ENCODE assay signal across 8 cellular contexts in genomic region chr12:48681738-48682532, GRCh38. TPM values are rescaled to one million over a fixed set of nuclear protein-coding genes. Genes with fewer than 3 reads are reported as not detected.
A peak's percentile ranks its signal among the peaks of the same experiment; 100 is the strongest.
DNase-seq lines count a peak whose midpoint lies in the region; TF ChIP-seq lines count a peak whose summit lies in the region.

A gene with protein sequence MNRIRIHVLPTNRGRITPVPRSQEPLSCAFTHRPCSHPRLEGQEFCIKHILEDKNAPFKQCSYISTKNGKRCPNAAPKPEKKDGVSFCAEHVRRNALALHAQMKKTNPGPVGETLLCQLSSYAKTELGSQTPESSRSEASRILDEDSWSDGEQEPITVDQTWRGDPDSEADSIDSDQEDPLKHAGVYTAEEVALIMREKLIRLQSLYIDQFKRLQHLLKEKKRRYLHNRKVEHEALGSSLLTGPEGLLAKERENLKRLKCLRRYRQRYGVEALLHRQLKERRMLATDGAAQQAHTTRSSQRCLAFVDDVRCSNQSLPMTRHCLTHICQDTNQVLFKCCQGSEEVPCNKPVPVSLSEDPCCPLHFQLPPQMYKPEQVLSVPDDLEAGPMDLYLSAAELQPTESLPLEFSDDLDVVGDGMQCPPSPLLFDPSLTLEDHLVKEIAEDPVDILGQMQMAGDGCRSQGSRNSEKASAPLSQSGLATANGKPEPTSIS (minus strand): TSS chr12:48682238. CDS start chr12:48681632, 606 bp downstream.

- peak within 1 kb of the TSS; percentile 67 for H3K14ac ChIP-seq in neuronal stem cell (ENCODE audit: low read length)

- CTCF ChIA-PET in activated naive CD4-positive, alpha-beta T cell treated with anti-CD3 and anti-CD28 coated beads for 36 hours (lab: Charles Lee) = interaction anchor here (1.1 to 2.0 kb wide), 6 partner anchors 9 to 135 kb away, joined by 3 to 7 read pairs (median 4); no protein-coding TSS in a partner anchor

- H3K79me1 ChIP-seq in neuronal stem cell (ENCODE audit: low read depth, low read length) = peaks cover 4% of the 10 kb centered on the region

- DNase-seq in GM03348 (ENCODE audit: low spot score) (peak; percentile 99), HFF-Myc (ENCODE audit: extremely low read depth, low read depth) (peak; percentile 97), NAMALWA (ENCODE audit: low spot score) (peak; percentile 99), SK-N-DZ (ENCODE audit: low spot score) (peak; percentile 99), foreskin melanocyte (peak; percentile 97), neuronal stem cell (ENCODE audit: low spot score) (peak; percentile 97)
- DNase-seq in activated naive CD4-positive, alpha-beta T cell treated with anti-CD3 and anti-CD28 coated beads for 36 hours = peak; percentile 99

- H3K4me1 ChIP-seq in neuronal stem cell (ENCODE audit: control insufficient read depth in 2 of 2, insufficient read depth in 1 of 2, low read depth in 1 of 2, low read length in 2 of 2) = peaks cover 8 to 14% of the 10 kb centered on the region in 2 donors

- peaks cover 49% of the 10 kb centered on the region for H3K4me1 Mint-ChIP-seq in activated naive CD4-positive, alpha-beta T cell treated with anti-CD3 and anti-CD28 coated beads for 36 hours (ENCODE audit: low read depth)

- H2BK15ac ChIP-seq in neuronal stem cell (ENCODE audit: low read length) = no peak within 1 kb of the TSS

- TF ChIP-seq CTCF in HFF-Myc (IDR thresholded peaks at IDR 0.05; ENCODE audit: low read depth, low read length, missing control alignments) = no peak
- no peak for TF ChIP-seq CTCF in subcutaneous adipose tissue (IDR thresholded peaks at IDR 0.05; ENCODE audit: low read depth)

- peak within 1 kb of the TSS; percentile 94 for H2AFZ ChIP-seq in neuronal stem cell (ENCODE audit: low read length)

- no peaks in the 10 kb centered on the region for H3K9me3 ChIP-seq in neuronal stem cell (replicated peaks in 1 of 2; ENCODE audit: control insufficient read depth in 2 of 2, insufficient read depth in 1 of 2, low read depth in 1 of 2, low read length in 2 of 2)

- peaks cover 11 to 44% of the 10 kb centered on the region in 2 donors for H3K36me3 ChIP-seq in neuronal stem cell (replicated peaks in 1 of 2; ENCODE audit: control insufficient read depth in 2 of 2, insufficient read depth in 2 of 2, low read length in 2 of 2)

- no peak within 1 kb of the TSS for H4K8ac ChIP-seq in neuronal stem cell (ENCODE audit: low read depth, low read length)

- H3K9me3 Mint-ChIP-seq in activated naive CD4-positive, alpha-beta T cell treated with anti-CD3 and anti-CD28 coated beads for 36 hours = no peaks in the 10 kb centered on the region

- H3K4me3 Mint-ChIP-seq in activated naive CD4-positive, alpha-beta T cell treated with anti-CD3 and anti-CD28 coated beads for 36 hours = peak within 1 kb of the TSS; percentile 98

- no peaks in the 10 kb centered on the region for H3K27me3 Mint-ChIP-seq in activated naive CD4-positive, alpha-beta T cell treated with anti-CD3 and anti-CD28 coated beads for 36 hours (ENCODE audit: low read depth)

- H3K9ac ChIP-seq in neuronal stem cell (ENCODE audit: low read depth, low read length, poor library complexity) = peak within 1 kb of the TSS; percentile 97

- H3K18ac ChIP-seq in neuronal stem cell (ENCODE audit: low read length) = peak within 1 kb of the TSS; percentile 97

- peak within 1 kb of the TSS; percentile 34 for H4K91ac ChIP-seq in neuronal stem cell (ENCODE audit: low read depth, low read length, poor library complexity)

- H2BK12ac ChIP-seq in neuronal stem cell (ENCODE audit: low read length) = no peak within 1 kb of the TSS

- WGBS in neuronal stem cell (ENCODE audit: extremely low coverage in 2 of 2, insufficient read length in 2 of 2, insufficient replicate concordance in 1 of 2), 2 donors = no CpG with 5 or more reads among the region's 63 CpGs

- no peak within 1 kb of the TSS for H3K4ac ChIP-seq in neuronal stem cell (ENCODE audit: low read length)

- intact Hi-C loops in activated naive CD4-positive, alpha-beta T cell treated with anti-CD3 and anti-CD28 coated beads for 36 hours (cut with micrococcal nuclease) = loop anchor here (1.0 to 5.0 kb wide), 6 partner anchors 34 to 184 kb away; partner anchors contain the start of genes CCNT1 and DDX23

- H3K36me3 Mint-ChIP-seq in activated naive CD4-positive, alpha-beta T cell treated with anti-CD3 and anti-CD28 coated beads for 36 hours (ENCODE audit: low read depth) = peaks cover 38% of the 10 kb centered on the region

- no peak within 1 kb of the TSS for H2BK120ac ChIP-seq in neuronal stem cell (ENCODE audit: low read depth, low read length)

- H3K27me3 ChIP-seq in neuronal stem cell (ENCODE audit: control insufficient read depth in 3 of 3, insufficient read depth in 3 of 3, low read depth in 1 of 3, low read length in 3 of 3) = no peaks in the 10 kb centered on the region

- H2BK5ac ChIP-seq in neuronal stem cell (ENCODE audit: low read length) = no peak within 1 kb of the TSS

- H3K4me3 ChIP-seq in HFF-Myc (replicated peaks; ENCODE audit: low read depth, low read length) (peak within 1 kb of the TSS; percentile 95), neuronal stem cell (ENCODE audit: low read length in 2 of 2) (peak within 1 kb of the TSS; percentile 81 to 93)

- peak within 1 kb of the TSS; percentile 93 for H3K27ac Mint-ChIP-seq in activated naive CD4-positive, alpha-beta T cell treated with anti-CD3 and anti-CD28 coated beads for 36 hours

- peak within 1 kb of the TSS; percentile 84 for H3K27ac ChIP-seq in neuronal stem cell (replicated peaks; ENCODE audit: low read length)

- H3K4me2 ChIP-seq in neuronal stem cell (ENCODE audit: insufficient read depth, low read length, poor library complexity, severe bottlenecking) = peak within 1 kb of the TSS; percentile 87

- H2AK5ac ChIP-seq in neuronal stem cell (ENCODE audit: low read depth, low read length) = peak within 1 kb of the TSS; percentile 8

- H3K23ac ChIP-seq in neuronal stem cell (ENCODE audit: low read depth, low read length, poor library complexity) = peak within 1 kb of the TSS; percentile 97

RNA-seq across cellular contexts. Expression of the gene that starts here (rescaled TPM):
- polyA plus RNA-seq in SK-N-DZ (2014; cell fraction: cytosol; rRNA removed) = 67.7 and 78.0 TPM in 2 replicates
- 75.0 and 87.4 TPM in 2 replicates for polyA plus RNA-seq in SK-N-DZ (2014; cell fraction: nucleus; rRNA removed)
- 10 to 100 TPM; 37.9 to 39.1 TPM for total RNA-seq in activated naive CD4-positive, alpha-beta T cell treated with anti-CD3 and anti-CD28 coated beads for 36 hours
- 30.8 TPM for polyA plus RNA-seq in neuronal stem cell (2013, experiment 1 of 2)
- polyA plus RNA-seq in neuronal stem cell (2013, experiment 2 of 2) = 32.6 TPM
- 10 to 100 TPM; 31.1 to 61.6 (median 39.0) TPM for total RNA-seq in subcutaneous adipose tissue

Comparison
In these comparisons a context has a peak if more than half of its experiments do, and no peak if none do; other contexts are left out.
1. Peak in every context shown above with its lines: DNase-seq, H3K4me3 ChIP-seq and H3K27ac ChIP-seq.